In the genomic region with DNA sequence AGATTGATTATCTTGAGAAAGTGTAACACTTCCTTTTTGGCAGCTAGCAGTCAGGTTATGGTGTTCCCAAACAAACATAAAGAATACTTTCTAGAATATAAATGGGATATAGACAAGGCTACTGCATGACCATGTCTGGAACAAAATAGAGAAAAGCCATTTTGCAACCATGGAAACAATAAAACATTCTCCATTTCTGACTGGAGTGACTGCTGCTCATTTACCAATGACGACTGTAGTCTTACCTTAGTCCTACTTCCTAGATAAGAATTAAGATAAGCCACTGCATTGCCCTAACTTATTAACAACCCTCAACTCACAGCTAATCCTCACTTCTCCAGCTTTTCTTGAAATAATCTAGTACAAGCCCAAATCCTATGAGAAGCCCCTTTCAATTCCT, we compare ENCODE assay signal across 6 cellular contexts.
DNase-seq lines count a peak whose midpoint lies in the region; ATAC-seq, FAIRE-seq and TF ChIP-seq lines count a peak whose summit lies in the region.
"Not testable (repeated sequence)": the region's sequence is repeated elsewhere in the genome, so short reads cannot be mapped to it uniquely, and the experiment has no call there.

No MANE protein-coding gene starts in this region.

- FAIRE-seq in GM12892 (lab: Jason Lieb, UNC) (peak; percentile 77), colon (lab: Jason Lieb, UNC) (peak; percentile 90), endometrium (lab: Jason Lieb, UNC) (peak; percentile 88), pancreas (lab: Jason Lieb, UNC) (peak; percentile 89)

- not testable (repeated sequence) for H3K36me3 ChIP-seq in lower lobe of right lung, pancreas

- not testable (repeated sequence) for TF ChIP-seq POLR2A in GM12892 (IDR thresholded peaks at IDR 0.05; ENCODE audit: low read depth, low read length)

- not testable (repeated sequence) for H3K9me3 ChIP-seq in lower lobe of right lung, pancreas

- not testable (repeated sequence) for H3K27me3 ChIP-seq in lower lobe of right lung (ENCODE audit: low read depth); pancreas

- WGBS in pancreas, 2 donors, result 7 to 18% methylated on average over 1 of the region's 1 CpG

- H3K27ac ChIP-seq in lower lobe of right lung, pancreas: not testable (repeated sequence)

- intact Hi-C loops in left colon (cut with DNase I, micrococcal nuclease); lower lobe of right lung (cut with DNase I); pancreas (cut with DNase I): not testable (repeated sequence)

- not testable (repeated sequence) for DNase-seq in GM12892 (ENCODE audit: insufficient read length); left colon; lower lobe of right lung; pancreas

- H3K4me3 ChIP-seq in lower lobe of right lung, pancreas: not testable (repeated sequence)

- ATAC-seq in left colon, result peak; percentile 94
- peak; percentile 43 to 47 for ATAC-seq in lower lobe of right lung
- peak; percentile 41 to 68 (median 59) for ATAC-seq in pancreas

- TF ChIP-seq CTCF in lower lobe of right lung (IDR thresholded peaks at IDR 0.05); pancreas (IDR thresholded peaks at IDR 0.05): not testable (repeated sequence)

- not testable (repeated sequence) for H3K4me1 ChIP-seq in lower lobe of right lung, pancreas
